15 cellular contexts compared by ENCODE assay signal in genomic region chr1:41417335-41417682, GRCh38. TPM values are rescaled to one million over a fixed set of nuclear protein-coding genes. Genes with fewer than 3 reads are reported as not detected.
A peak's percentile ranks its signal among the peaks of the same experiment; 100 is the strongest.
DNase-seq lines count a peak whose midpoint lies in the region; FAIRE-seq and TF ChIP-seq lines count a peak whose summit lies in the region.
"Had no signal": no experiment of that assay in that cellular context is flagged by ENCODE, and none has a peak within 500 bp of the region (broad histone marks: within the 10 kb centered on the region; RNA-seq: fewer than 3 reads in every experiment).

No MANE protein-coding gene starts in this region.

- H3K27ac ChIP-seq in breast epithelium (no peak overlapping the region), PC-9 (no peak overlapping the region), kidney (ENCODE audit: low read depth in 2 of 2, low read length in 2 of 2) (no peak overlapping the region)

- no peak overlapping the region for H3K4me2 ChIP-seq in PC-9
- H3K4me2 ChIP-seq: SK-N-SH had no signal

- H3K27me3 ChIP-seq in breast epithelium (no peaks in the 10 kb centered on the region), PC-9 (ENCODE audit: insufficient read depth, low read depth) (no peaks in the 10 kb centered on the region)

- no peaks in the 10 kb centered on the region for H4K20me1 ChIP-seq in PC-9 (ENCODE audit: insufficient read depth)

- H3K4me3 Mint-ChIP-seq in MCF 10A (ENCODE audit: unreplicated experiment), result no peak overlapping the region
- H3K4me3 Mint-ChIP-seq in type B pancreatic cell, result no peak overlapping the region
- H3K4me3 Mint-ChIP-seq: central memory CD8-positive, alpha-beta T cell; memory B cell; WTC11 had no signal

- TF ChIP-seq CTCF in MCF 10A (IDR thresholded peaks at IDR 0.05; ENCODE audit: unreplicated experiment) (no peak), breast epithelium (IDR thresholded peaks at IDR 0.05) (no peak), PC-9 (conservative IDR thresholded peaks at IDR 0.05) (peak; percentile 41; the same call in 1 of the 2 replicates), kidney (IDR thresholded peaks at IDR 0.05; ENCODE audit: borderline replicate concordance, extremely low read depth, insufficient read depth) (no peak), type B pancreatic cell (conservative IDR thresholded peaks at IDR 0.05) (peak; percentile 35)

- DNase-seq in MCF 10A (ENCODE audit: unreplicated experiment) (no peak), breast epithelium (ENCODE audit: low spot score in 2 of 2) (no peak), PC-9 (peak in 1 of 2 experiments; percentile 20), kidney (peak; percentile 1), type B pancreatic cell (ENCODE audit: extremely low spot score, unreplicated experiment) (no peak), NCI-H2227 treated with DMSO at 0.1 percent for 48 hours (lab: John Stamatoyannopoulos, UW) (no peak), hepatic stellate cell (ENCODE audit: low spot score) (no peak)
- no peak for DNase-seq in stimulated activated CD4-positive, alpha-beta T cell treated with anti-CD3 and anti-CD28 coated beads, Interleukin-12 subunit alpha, Interleukin-12 subunit beta, amount 100 ng/mL, for 4 hours
- DNase-seq: GF-D8 had no signal

- H3K4me1 ChIP-seq in breast epithelium (peaks cover 0 to 3% of the 10 kb centered on the region in 2 donors), PC-9 (replicated peaks; ENCODE audit: insufficient read depth) (peaks cover 39% of the 10 kb centered on the region), kidney (ENCODE audit: control insufficient read depth in 1 of 2, insufficient read depth in 1 of 2, low read depth in 1 of 2, low read length in 2 of 2) (no peaks in the 10 kb centered on the region)

- intact Hi-C loops in MCF 10A (cut with micrococcal nuclease) (loop anchor here (1.0 kb wide), 4 partner anchors 56 to 149 kb away; partner anchors contain the start of gene FOXO6), breast epithelium (cut with DNase I; ENCODE audit: low total_unique reads) (loop anchor here (10.0 kb wide), 1 partner anchor 133 kb away; no protein-coding TSS in a partner anchor), PC-9 (cut with micrococcal nuclease; ENCODE audit: unreplicated experiment) (loop anchor here (1.0 kb wide), 2 partner anchors 94 to 149 kb away; no protein-coding TSS in a partner anchor), kidney (cut with DNase I) (loop anchor here (5.0 kb wide), 1 partner anchor 145 kb away; no protein-coding TSS in a partner anchor)

- no peaks in the 10 kb centered on the region for H3K27me3 Mint-ChIP-seq in MCF 10A (ENCODE audit: insufficient read depth, unreplicated experiment)
- peaks cover 6% of the 10 kb centered on the region for H3K27me3 Mint-ChIP-seq in type B pancreatic cell

- H3K36me3 Mint-ChIP-seq in MCF 10A (ENCODE audit: insufficient read depth, unreplicated experiment) (no peaks in the 10 kb centered on the region), type B pancreatic cell (no peaks in the 10 kb centered on the region)
- H3K36me3 Mint-ChIP-seq: activated naive CD4-positive, alpha-beta T cell treated with anti-CD3 and anti-CD28 coated beads, Interleukin-2, amount 50 U/mL, for 72 hours; memory B cell; WTC11 had no signal

- CTCF ChIA-PET in MCF 10A (lab: Yijun Ruan, JAX) (interaction anchor here (0.6 to 7.4 kb wide), 40 partner anchors 11 to 881 kb away, joined by 3 to 149 read pairs (median 5); no protein-coding TSS in a partner anchor), PC-9 (lab: Charles Lee) (interaction anchor here (0.9 to 2.1 kb wide), 4 partner anchors 46 to 99 kb away, joined by 3 to 9 read pairs (median 6); no protein-coding TSS in a partner anchor)

- FAIRE-seq in kidney (lab: Jason Lieb, UNC), result no peak

- no peak overlapping the region for H2AFZ ChIP-seq in PC-9

- POLR2A ChIA-PET in MCF 10A (lab: Yijun Ruan, JAX) (interaction anchor here (0.6 to 0.9 kb wide), 3 partner anchors 148 to 422 kb away, joined by 3 read pairs; no protein-coding TSS in a partner anchor), PC-9 (lab: Charles Lee; ENCODE audit: unreplicated experiment) (no interaction called here)

- no peaks in the 10 kb centered on the region for H3K79me2 ChIP-seq in PC-9 (ENCODE audit: low read depth)

- BruUV-seq in MCF 10A (replicated peaks; lab: Mats Ljungman, UMichigan), result no TSS peak
- BruUV-seq in PC-9 (replicated peaks; lab: Mats Ljungman, UMichigan), result no TSS peak

- no peaks in the 10 kb centered on the region for H3K36me3 ChIP-seq in breast epithelium
- H3K36me3 ChIP-seq in PC-9 (ENCODE audit: low read depth), result no peaks in the 10 kb centered on the region
- H3K36me3 ChIP-seq in kidney (ENCODE audit: control insufficient read depth in 1 of 2, insufficient read depth in 2 of 2, low read length in 2 of 2), result no peaks in the 10 kb centered on the region

- no peak overlapping the region for H3K9ac ChIP-seq in kidney (ENCODE audit: low read length in 2 of 2)
- H3K9ac ChIP-seq: SK-N-SH had no signal

- no peak overlapping the region for H3K4me3 ChIP-seq in breast epithelium
- H3K4me3 ChIP-seq in PC-9, result no peak overlapping the region
- no peak overlapping the region for H3K4me3 ChIP-seq in kidney (ENCODE audit: low read length in 2 of 2)

- no peaks in the 10 kb centered on the region for H3K9me3 ChIP-seq in breast epithelium
- H3K9me3 ChIP-seq in PC-9 (ENCODE audit: insufficient read depth, low read depth), result no peaks in the 10 kb centered on the region
- no peaks in the 10 kb centered on the region for H3K9me3 ChIP-seq in kidney (ENCODE audit: control insufficient read depth in 1 of 2, low read length in 2 of 2)
- H3K9me3 ChIP-seq: SK-N-SH had no signal

- H3K27ac Mint-ChIP-seq in MCF 10A (ENCODE audit: low read depth, unreplicated experiment) (peak overlapping the region; percentile 42), type B pancreatic cell (peak overlapping the region; percentile 57)
- H3K27ac Mint-ChIP-seq: activated T-helper 2 cell treated with anti-CD3 and anti-CD28 coated beads, Interferon-gamma antibody, Interleukin-2, Interleukin-4, amounts not matched to agents 10 μg/mL and 5 μg/mL and 100 μg/mL, durations not matched to agents 14 hours and 24 hours and 36 hours; memory B cell; WTC11 had no signal

- no peak for TF ChIP-seq POLR2A in breast epithelium (IDR thresholded peaks at IDR 0.05)

- H3K4me1 Mint-ChIP-seq in MCF 10A (ENCODE audit: insufficient read depth, unreplicated experiment), result peaks cover 30% of the 10 kb centered on the region
- peaks cover 25% of the 10 kb centered on the region for H3K4me1 Mint-ChIP-seq in type B pancreatic cell (ENCODE audit: unreplicated experiment)
- H3K4me1 Mint-ChIP-seq: central memory CD8-positive, alpha-beta T cell; memory B cell had no signal

- H3F3A ChIP-seq in PC-9 (ENCODE audit: insufficient read depth, low read depth), result peaks cover 38% of the 10 kb centered on the region

- no peaks in the 10 kb centered on the region for H3K9me3 Mint-ChIP-seq in MCF 10A (ENCODE audit: unreplicated experiment)
- no peaks in the 10 kb centered on the region for H3K9me3 Mint-ChIP-seq in type B pancreatic cell
- H3K9me3 Mint-ChIP-seq: activated naive CD4-positive, alpha-beta T cell treated with anti-CD3 and anti-CD28 coated beads, Interleukin-2, amount 50 U/mL, for 72 hours; activated T-helper 2 cell treated with anti-CD3 and anti-CD28 coated beads, Interferon-gamma antibody, Interleukin-2, Interleukin-4, amounts not matched to agents 10 μg/mL and 5 μg/mL and 100 μg/mL, durations not matched to agents 14 hours and 24 hours and 36 hours; central memory CD8-positive, alpha-beta T cell; memory B cell; WTC11 had no signal

- H3K9me2 ChIP-seq in PC-9 (ENCODE audit: insufficient read depth), result no peaks in the 10 kb centered on the region
- H3K9me2 ChIP-seq: SK-N-SH had no signal

RNA-seq across cellular contexts. Expression of gene FOXO6, which starts 56.1 kb away (rescaled TPM):
- total RNA-seq in MCF 10A (2022) (0.22 and 0.28 TPM in 2 replicates), breast epithelium (1 to 10 TPM in 1 of 3 donors, under 1 TPM in 1, not detected in 1; 0.98 to 1.3 TPM), PC-9 (2021) (9.0 and 17.5 TPM in 2 replicates), kidney (1.0 TPM), type B pancreatic cell (ENCODE audit: low replicate concordance) (9.9 and 21.1 TPM in 2 replicates)
- 0.47 TPM for polyA plus RNA-seq in kidney (ENCODE audit: insufficient read depth, low read depth, low replicate concordance)

Comparison
In these comparisons a context has a peak if more than half of its experiments do, and no peak if none do; other contexts are left out.
1. CTCF ChIP-seq: peak in PC-9 (single experiment) and type B pancreatic cell (single experiment); none in MCF 10A (single experiment), breast epithelium (0 of 3) and kidney (single experiment).